ENCODE assay signal across 23 cellular contexts in the genomic region with DNA sequence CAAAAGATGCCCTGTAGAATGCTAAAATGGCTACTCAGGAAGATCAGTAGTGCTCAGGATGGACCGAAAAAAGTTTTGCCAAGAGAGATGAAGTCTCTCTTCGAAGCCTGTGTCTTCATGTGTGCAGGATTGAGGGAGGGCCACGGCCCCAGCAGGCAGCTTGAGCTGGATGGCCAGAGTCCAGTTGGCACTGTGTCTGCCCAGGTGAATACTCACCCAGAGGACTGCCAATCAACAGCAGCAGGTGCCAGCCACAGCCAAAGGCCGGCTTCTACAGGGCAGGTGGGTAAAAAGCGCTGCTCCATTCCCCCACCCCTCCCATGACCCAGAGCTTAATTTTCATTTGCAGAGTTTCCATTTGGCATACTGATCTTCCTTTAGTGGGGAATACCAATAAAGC.
"Had no signal": no experiment of that assay in that cellular context is flagged by ENCODE, and none has a peak within 500 bp of the region (broad histone marks: within the 10 kb centered on the region; RNA-seq: fewer than 3 reads in every experiment).

No MANE protein-coding gene starts in this region.

- H3K27me3 ChIP-seq: ascending aorta, breast epithelium, neutrophil, vagina had no signal

- H3K9me3 ChIP-seq: ascending aorta, breast epithelium, neutrophil, vagina had no signal

- H3K4me1 ChIP-seq: ascending aorta, breast epithelium, vagina had no signal

- H3K27ac ChIP-seq: ascending aorta, neutrophil, vagina had no signal

- H3K4me3 ChIP-seq: ascending aorta, breast epithelium, vagina had no signal

- FAIRE-seq: frontal cortex had no signal

- ATAC-seq: activated T-cell treated with anti-CD3 and anti-CD28 coated beads, Interleukin-2, amount 50 U/mL, for 4 hours; left ventricle myocardium superior had no signal

- H3K36me3 ChIP-seq: ascending aorta, breast epithelium, neutrophil, vagina had no signal

- DNase-seq: activated CD4-positive, alpha-beta T cell treated with anti-CD3 and anti-CD28 coated beads, Interleukin-2, amount 50 U/mL, for 1 hour; activated CD4-positive, CD25-positive, alpha-beta regulatory T cell treated with anti-CD3 and anti-CD28 coated beads, Interleukin-2, amount 50 U/mL, for 72 hours; activated CD8-positive, alpha-beta memory T cell treated with anti-CD3 and anti-CD28 coated beads, Interleukin-2, amount 50 U/mL, for 4 hours; activated effector memory CD4-positive, alpha-beta T cell treated with Interleukin-2 at 50 U/mL for 16 hours; activated naive CD4-positive, alpha-beta T cell treated with anti-CD3 and anti-CD28 coated beads, Interleukin-2, amount 10 ng/mL, durations not matched to agents 7 days and 5 days; activated T-cell treated with anti-CD3 and anti-CD28 coated beads, Interleukin-2, amount 50 U/mL, for 4 hours; cortex of kidney; effector CD4-positive, alpha-beta T cell; head of caudate nucleus; left ventricle myocardium superior; mesendoderm; natural killer cell; stimulated activated CD4-positive, alpha-beta T cell treated with anti-CD3 and anti-CD28 coated beads, Interleukin-12 subunit alpha, Interleukin-12 subunit beta, amount 100 ng/mL, for 4 hours; stimulated activated CD4-positive, alpha-beta T cell treated with anti-CD3 and anti-CD28 coated beads, Interleukin-1b, Interleukin-23, amount 100 ng/mL, for 48 hours; stimulated activated CD8-positive, alpha-beta memory T cell treated with anti-CD3 and anti-CD28 coated beads, Interleukin-4, amount 100 ng/mL, for 48 hours; stimulated activated naive CD4-positive, alpha-beta T cell treated with Interleukin-2 at 50 U/mL for 16 hours; T1000; trophoblast cell had no signal
